22 cellular contexts compared by ENCODE assay signal in the genomic region with DNA sequence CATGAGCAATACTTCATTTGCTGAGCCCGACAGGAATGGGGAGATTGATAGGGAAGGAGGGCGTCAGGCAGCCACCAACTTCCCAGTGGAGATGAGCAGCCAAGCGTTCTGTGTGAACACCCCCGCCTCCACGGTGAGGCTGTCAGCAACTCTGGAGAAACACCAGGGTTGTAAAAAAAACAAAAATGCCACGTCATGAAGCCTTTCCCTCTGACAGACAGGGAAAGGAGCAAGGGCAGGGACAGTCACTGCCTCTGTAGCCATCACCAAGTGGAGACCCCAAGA. TPM values are rescaled to one million over a fixed set of nuclear protein-coding genes. Genes with fewer than 3 reads are reported as not detected.
DNase-seq lines count a peak whose midpoint lies in the region; ATAC-seq and TF ChIP-seq lines count a peak whose summit lies in the region.
"Had no signal": no experiment of that assay in that cellular context is flagged by ENCODE, and none has a peak within 500 bp of the region (broad histone marks: within the 10 kb centered on the region; RNA-seq: fewer than 3 reads in every experiment).

No MANE protein-coding gene starts in this region.

- no peak for ATAC-seq in HG03108 (IDR thresholded peaks at IDR 0.05; ENCODE audit: unreplicated experiment)
- ATAC-seq: effector memory CD8-positive, alpha-beta T cell; HCT116 had no signal

- no peaks in the 10 kb centered on the region for H3K9me3 ChIP-seq in stomach
- H3K9me3 ChIP-seq in neural progenitor cell (ENCODE audit: low read depth), result no peaks in the 10 kb centered on the region

- no peaks in the 10 kb centered on the region for H3K9me3 Mint-ChIP-seq in neural progenitor cell
- H3K9me3 Mint-ChIP-seq: activated CD4-positive, alpha-beta T cell treated with anti-CD3 and anti-CD28 coated beads, Interleukin-2, amount 10 ng/mL, durations not matched to agents 24 days and 14 days; activated naive CD8-positive, alpha-beta T cell treated with anti-CD3 and anti-CD28 coated beads, Interleukin-2, amount 10 ng/mL, durations not matched to agents 7 days and 5 days; effector memory CD8-positive, alpha-beta T cell had no signal

- no peak overlapping the region for H3K4me2 ChIP-seq in neural progenitor cell
- H3K4me2 ChIP-seq: hepatocyte had no signal

- H2AFZ ChIP-seq in neural progenitor cell (replicated peaks), result no peak overlapping the region
- H2AFZ ChIP-seq: hepatocyte had no signal

- H3K4me1 ChIP-seq in stomach (peaks cover 21 to 47% (median 38%) of the 10 kb centered on the region in 4 donors), neural progenitor cell (no peaks in the 10 kb centered on the region)

- H3F3A ChIP-seq in neural progenitor cell (ENCODE audit: low read depth), result no peaks in the 10 kb centered on the region

- peaks cover 12% of the 10 kb centered on the region for H3K79me2 ChIP-seq in neural progenitor cell (ENCODE audit: low read depth)

- H3K27ac ChIP-seq in brain microvascular endothelial cell (no peak overlapping the region), stomach (no peak overlapping the region), neural progenitor cell (no peak overlapping the region)
- H3K27ac ChIP-seq: hepatocyte, RWPE1 had no signal

- H3K4me3 ChIP-seq in brain microvascular endothelial cell (ENCODE audit: low read depth, low read length), result no peak overlapping the region
- no peak overlapping the region for H3K4me3 ChIP-seq in retinal pigment epithelial cell (ENCODE audit: low read length)
- no peak overlapping the region for H3K4me3 ChIP-seq in stomach
- no peak overlapping the region for H3K4me3 ChIP-seq in neural progenitor cell
- H3K4me3 ChIP-seq: hepatocyte had no signal

- H3K27me3 Mint-ChIP-seq in neural progenitor cell (ENCODE audit: insufficient read depth, low read depth), result peaks cover 12% of the 10 kb centered on the region
- H3K27me3 Mint-ChIP-seq: activated CD4-positive, alpha-beta T cell treated with anti-CD3 and anti-CD28 coated beads, Interleukin-2, amount 10 ng/mL, durations not matched to agents 24 days and 14 days; activated naive CD8-positive, alpha-beta T cell treated with anti-CD3 and anti-CD28 coated beads, Interleukin-2, amount 10 ng/mL, durations not matched to agents 7 days and 5 days; effector memory CD8-positive, alpha-beta T cell had no signal

- intact Hi-C loops in stomach (cut with DNase I; ENCODE audit: low total_unique reads), result no loop called here

- H3K4me3 Mint-ChIP-seq in neural progenitor cell, result no peak overlapping the region
- H3K4me3 Mint-ChIP-seq: activated CD4-positive, alpha-beta T cell treated with anti-CD3 and anti-CD28 coated beads, Interleukin-2, amount 10 ng/mL, durations not matched to agents 24 days and 14 days; activated naive CD8-positive, alpha-beta T cell treated with anti-CD3 and anti-CD28 coated beads, Interleukin-2, amount 10 ng/mL, durations not matched to agents 7 days and 5 days; effector memory CD8-positive, alpha-beta T cell had no signal

- H3K27ac Mint-ChIP-seq in neural progenitor cell, result no peak overlapping the region
- H3K27ac Mint-ChIP-seq: activated CD4-positive, alpha-beta T cell treated with anti-CD3 and anti-CD28 coated beads, Interleukin-2, amount 10 ng/mL, durations not matched to agents 24 days and 14 days; activated naive CD8-positive, alpha-beta T cell treated with anti-CD3 and anti-CD28 coated beads, Interleukin-2, amount 10 ng/mL, durations not matched to agents 7 days and 5 days had no signal

- H3K4me1 Mint-ChIP-seq in neural progenitor cell, result peaks cover 45% of the 10 kb centered on the region
- H3K4me1 Mint-ChIP-seq: activated CD4-positive, alpha-beta T cell treated with anti-CD3 and anti-CD28 coated beads, Interleukin-2, amount 10 ng/mL, durations not matched to agents 24 days and 14 days; activated naive CD8-positive, alpha-beta T cell treated with anti-CD3 and anti-CD28 coated beads, Interleukin-2, amount 10 ng/mL, durations not matched to agents 7 days and 5 days had no signal

- TF ChIP-seq CTCF in brain microvascular endothelial cell (IDR thresholded peaks at IDR 0.05; ENCODE audit: low read depth, low read length, missing control alignments), result no peak
- no peak for TF ChIP-seq CTCF in retinal pigment epithelial cell (conservative IDR thresholded peaks at IDR 0.05; ENCODE audit: low read depth, low read length)
- no peak for TF ChIP-seq CTCF in stomach (IDR thresholded peaks at IDR 0.05)
- no peak for TF ChIP-seq CTCF in neural progenitor cell (IDR thresholded peaks at IDR 0.05)

- peaks cover 29% of the 10 kb centered on the region for H3K36me3 Mint-ChIP-seq in neural progenitor cell

- no peak for TF ChIP-seq POLR2A in stomach (IDR thresholded peaks at IDR 0.05)

- peak; percentile 36 for DNase-seq in activated effector memory CD4-positive, alpha-beta T cell treated with anti-CD3 and anti-CD28 coated beads, Interleukin-2, amount 50 U/mL, for 16 hours
- no peak for DNase-seq in activated effector memory CD4-positive, alpha-beta T cell treated with Interleukin-2 at 50 U/mL for 16 hours
- DNase-seq in brain microvascular endothelial cell, result peak; percentile 27
- DNase-seq in left kidney (ENCODE audit: low read depth, low spot score), result peak; percentile 87
- DNase-seq in retinal pigment epithelial cell (ENCODE audit: low read depth), result peak; percentile 54
- DNase-seq in stomach, result no peak
- no peak for DNase-seq in neural progenitor cell (ENCODE audit: low spot score)
- DNase-seq: 8988T; activated CD4-positive, alpha-beta T cell treated with anti-CD3 and anti-CD28 coated beads, Interleukin-2, amount 10 ng/mL, durations not matched to agents 24 days and 14 days; activated CD8-positive, alpha-beta memory T cell treated with anti-CD3 and anti-CD28 coated beads, Interleukin-2, amount 50 U/mL, for 4 hours; activated naive CD8-positive, alpha-beta T cell treated with anti-CD3 and anti-CD28 coated beads, Interleukin-2, amount 10 ng/mL, durations not matched to agents 7 days and 5 days; C1 segment of cervical spinal cord; central memory CD4-positive, alpha-beta T cell; effector memory CD8-positive, alpha-beta T cell; GF-D8; NCI-H2029 treated with DMSO at 0.1 percent for 48 hours; NCI-H446; stimulated activated CD8-positive, alpha-beta memory T cell treated with anti-CD3 and anti-CD28 coated beads, Interleukin-4, amount 100 ng/mL, for 48 hours had no signal

- in situ Hi-C loops in brain microvascular endothelial cell (cut with HindIII; ENCODE audit: low pct_ligation_motif_present, low sequenced_read_pairs), result no loop called here

- H3K27me3 ChIP-seq in brain microvascular endothelial cell (replicated peaks) (no peaks in the 10 kb centered on the region), stomach (no peaks in the 10 kb centered on the region), neural progenitor cell (no peaks in the 10 kb centered on the region)
- H3K27me3 ChIP-seq: hepatocyte had no signal

- WGBS in stomach, 5 donors, result 91 to 96% (median 93%) methylated on average over 6 of the region's 6 CpGs

- TF ChIP-seq EP300 in stomach (IDR thresholded peaks at IDR 0.05), result no peak

- H3K36me3 ChIP-seq in brain microvascular endothelial cell (replicated peaks), result peaks cover 68% of the 10 kb centered on the region
- H3K36me3 ChIP-seq in stomach, result peaks cover 70 to 100% (median 94%) of the 10 kb centered on the region in 4 donors
- no peaks in the 10 kb centered on the region for H3K36me3 ChIP-seq in neural progenitor cell

- peaks cover 33% of the 10 kb centered on the region for H4K20me1 ChIP-seq in neural progenitor cell (ENCODE audit: low read depth)

- H3K9ac ChIP-seq in neural progenitor cell, result no peak overlapping the region

RNA-seq across cellular contexts. Expression of a gene that starts 36.7 kb away (rescaled TPM):
- total RNA-seq in stomach (100 to 1,000 TPM in 3 of 5 donors, 10 to 100 TPM in 2; 18.9 to 186 (median 103) TPM), neural progenitor cell (ENCODE audit: low replicate concordance) (22.1 and 78.5 TPM in 2 replicates)
- 10 to 100 TPM; 13.3 to 21.5 (median 21.0) TPM for polyA plus RNA-seq in stomach

Comparison
In these comparisons a context has a peak if more than half of its experiments do, and no peak if none do; other contexts are left out.
1. DNase-seq: peak in activated effector memory CD4-positive, alpha-beta T cell treated with anti-CD3 and anti-CD28 coated beads, Interleukin-2, amount 50 U/mL, for 16 hours (single experiment), brain microvascular endothelial cell (single experiment), left kidney (single experiment) and retinal pigment epithelial cell (single experiment); none in activated effector memory CD4-positive, alpha-beta T cell treated with Interleukin-2 at 50 U/mL for 16 hours (single experiment), stomach (single experiment) and neural progenitor cell (single experiment).